ENCODE assay signal across 27 cellular contexts in genomic region chr3:31291818-31292217, GRCh38.
"Had no signal": no experiment of that assay in that cellular context is flagged by ENCODE, and none has a peak within 500 bp of the region (broad histone marks: within the 10 kb centered on the region; RNA-seq: fewer than 3 reads in every experiment).

No MANE protein-coding gene starts in this region.

- H3K36me3 ChIP-seq: adrenal gland, Peyer's patch had no signal

- H3K4me3 ChIP-seq: adrenal gland, K562, Peyer's patch had no signal

- FAIRE-seq: K562, TTC549 had no signal

- DNase-seq: activated B cell treated with CpG ODN at 0.5 μM for 24 hours; activated CD4-positive, alpha-beta T cell treated with anti-CD3 and anti-CD28 coated beads for 1 hour; activated CD4-positive, alpha-beta T cell treated with anti-CD3 and anti-CD28 coated beads, Interleukin-2, amount 10 ng/mL, durations not matched to agents 24 days and 14 days; activated CD4-positive, alpha-beta T cell treated with anti-CD3 and anti-CD28 coated beads, Interleukin-2, amount 50 U/mL, for 48 hours; activated naive CD4-positive, alpha-beta T cell treated with anti-CD3 and anti-CD28 coated beads, Interleukin-2, amount 50 U/mL, for 16 hours; activated naive CD8-positive, alpha-beta T cell treated with anti-CD3 and anti-CD28 coated beads, Interleukin-2, amount 10 ng/mL, durations not matched to agents 7 days and 5 days; activated T-cell treated with anti-CD3 and anti-CD28 coated beads for 4 hours; adrenal gland; anterior cingulate cortex; central memory CD4-positive, alpha-beta T cell; Karpas-422; MM.1S; NCI-H1105; NCI-H1436; NCI-H1694 treated with DMSO at 0.1 percent for 48 hours; NCI-H2029 treated with DMSO at 0.1 percent for 48 hours; NCI-H345; NCI-H510A; NCI-H526 treated with DMSO at 0.1 percent for 48 hours; NK-92 treated with Interleukin-12 subunit alpha and Interleukin-12 subunit beta, amount 100 ng/mL, for 24 hours; OCI-M1; Peyer's patch; SHP77 treated with DMSO at 0.1 percent for 48 hours; T-helper 17 cell; T1000 had no signal

- H3K27me3 ChIP-seq: adrenal gland, Peyer's patch had no signal

- H3K4me1 ChIP-seq: Peyer's patch had no signal

- H3K9me3 ChIP-seq: adrenal gland, Peyer's patch had no signal

- H3K27ac ChIP-seq: adrenal gland, Peyer's patch had no signal

- ATAC-seq: K562, T-helper 17 cell had no signal
